1 cellular context compared by ENCODE assay signal in the genomic region with DNA sequence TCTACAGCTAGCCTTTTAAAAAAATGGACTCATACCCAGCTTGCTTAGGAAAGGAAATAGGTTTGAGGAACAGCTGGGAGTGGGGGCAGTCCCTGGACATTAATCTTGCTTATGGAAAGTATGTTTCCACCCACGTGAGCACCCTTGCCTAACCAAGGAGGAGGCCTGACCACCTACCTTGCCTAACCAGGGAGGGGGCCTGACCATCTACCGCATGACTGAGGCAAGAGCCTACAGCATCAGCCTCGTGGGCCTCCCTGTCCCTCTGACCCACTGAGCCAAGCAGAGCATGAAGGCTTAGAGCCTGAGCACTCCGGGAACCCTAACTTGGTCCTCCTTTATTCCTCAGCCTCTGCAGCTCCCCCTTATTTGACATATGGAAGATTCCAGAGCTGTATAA.
TF ChIP-seq lines count a peak whose summit lies in the region.

No MANE protein-coding gene starts in this region.

TF ChIP-seq in K562, 482 proteins besides CTCF, POLR2A, EP300 and RAD21:
- TF ChIP-seq SMAD2 (IDR thresholded peaks at IDR 0.05; ENCODE audit: low read depth, low read length) (no peak), PRDM10 (IDR thresholded peaks at IDR 0.05; ENCODE audit: partially characterized antibody) (peak; percentile 90)
TF ChIP-seq in K562: peak in this region for 1.
